In genomic region chr7:55387062-55387965, GRCh38 we compare ENCODE assay signal across 12 cellular contexts. TPM values are rescaled to one million over a fixed set of nuclear protein-coding genes. Genes with fewer than 3 reads are reported as not detected.
A peak's percentile ranks its signal among the peaks of the same experiment; 100 is the strongest.
DNase-seq lines count a peak whose midpoint lies in the region; ATAC-seq, FAIRE-seq and TF ChIP-seq lines count a peak whose summit lies in the region.
"Had no signal": no experiment of that assay in that cellular context is flagged by ENCODE, and none has a peak within 500 bp of the region (broad histone marks: within the 10 kb centered on the region; RNA-seq: fewer than 3 reads in every experiment).

No MANE protein-coding gene starts in this region.

- TF ChIP-seq CTCF in K562 (IDR thresholded peaks at IDR 0.05 in 2 of 3, conservative IDR thresholded peaks at IDR 0.05 in 1 of 3; ENCODE audit: insufficient read depth in 2 of 3, low read depth in 1 of 3, low read length in 3 of 3) (no peak), neural progenitor cell (IDR thresholded peaks at IDR 0.05) (no peak), GM10266 (IDR thresholded peaks at IDR 0.05; ENCODE audit: control insufficient read depth, insufficient read depth, low read depth, missing control alignments) (no peak)

- H3K9me3 Mint-ChIP-seq in neural progenitor cell, result peaks cover 73% of the 10 kb centered on the region

- H3F3A ChIP-seq in neural progenitor cell (ENCODE audit: low read depth), result no peaks in the 10 kb centered on the region

- H3K4me3 ChIP-seq in K562 (no peak overlapping the region), neural progenitor cell (no peak overlapping the region)
- H3K4me3 ChIP-seq: thyroid gland had no signal

- no peaks in the 10 kb centered on the region for H3K36me3 ChIP-seq in K562 (ENCODE audit: control insufficient read depth, insufficient read depth, low read length)
- H3K36me3 ChIP-seq in neural progenitor cell, result peaks cover 3% of the 10 kb centered on the region
- H3K36me3 ChIP-seq: thyroid gland had no signal

- intact Hi-C loops in K562 (cut with micrococcal nuclease), result no loop called here

- DNase-seq in NCI-H82 (lab: John Stamatoyannopoulos, UW) (peak; percentile 50), NCI-H82 treated with DMSO at 0.1 percent for 48 hours (lab: John Stamatoyannopoulos, UW; ENCODE audit: unreplicated experiment) (no peak), NAMALWA (ENCODE audit: low spot score) (peak; percentile 59), K562 (ENCODE audit: extremely low read depth in 1 of 4, low spot score in 3 of 4) (no peak), neural progenitor cell (ENCODE audit: low spot score) (peak; percentile 47), hepatic stellate cell (ENCODE audit: low spot score) (no peak), GM10266 (ENCODE audit: extremely low spot score) (no peak)
- DNase-seq: activated naive CD4-positive, alpha-beta T cell treated with anti-CD3 and anti-CD28 coated beads, Interleukin-2, amount 10 ng/mL, durations not matched to agents 7 days and 5 days; AML-193; thyroid gland had no signal

- ATAC-seq in K562, result peak; percentile 38; the same call in 1 of the 3 replicates
- ATAC-seq in GM19455 (IDR thresholded peaks at IDR 0.05; ENCODE audit: unreplicated experiment), result no peak

- H3K9me3 ChIP-seq in K562 (replicated peaks; ENCODE audit: control insufficient read depth, insufficient read depth, low read depth, low read length), result no peaks in the 10 kb centered on the region
- peaks cover 18% of the 10 kb centered on the region for H3K9me3 ChIP-seq in neural progenitor cell (ENCODE audit: low read depth)
- H3K9me3 ChIP-seq: thyroid gland had no signal

- H3K27ac Mint-ChIP-seq in neural progenitor cell, result no peak overlapping the region
- H3K27ac Mint-ChIP-seq: activated naive CD4-positive, alpha-beta T cell treated with anti-CD3 and anti-CD28 coated beads, Interleukin-2, amount 10 ng/mL, durations not matched to agents 7 days and 5 days; dendritic cell treated with granulocyte-macrophage colony-stimulating factor and Interleukin-4, amounts not matched to agents 40 ng/mL and 50 ng/mL, for 4 days had no signal

- no peaks in the 10 kb centered on the region for H3K27me3 Mint-ChIP-seq in neural progenitor cell (ENCODE audit: insufficient read depth, low read depth)
- H3K27me3 Mint-ChIP-seq: activated naive CD4-positive, alpha-beta T cell treated with anti-CD3 and anti-CD28 coated beads, Interleukin-2, amount 10 ng/mL, durations not matched to agents 7 days and 5 days; dendritic cell treated with granulocyte-macrophage colony-stimulating factor and Interleukin-4, amounts not matched to agents 40 ng/mL and 50 ng/mL, for 4 days had no signal

- no peak for TF ChIP-seq RAD21 in K562 (CRISPR knock-in tag; conservative IDR thresholded peaks at IDR 0.05 in 1 of 2, IDR thresholded peaks at IDR 0.05 in 1 of 2)

- TF ChIP-seq POLR2A in K562 (conservative IDR thresholded peaks at IDR 0.05), result no peak

- H3K4me3 Mint-ChIP-seq in neural progenitor cell, result no peak overlapping the region
- H3K4me3 Mint-ChIP-seq: activated naive CD4-positive, alpha-beta T cell treated with anti-CD3 and anti-CD28 coated beads, Interleukin-2, amount 10 ng/mL, durations not matched to agents 7 days and 5 days; dendritic cell treated with granulocyte-macrophage colony-stimulating factor and Interleukin-4, amounts not matched to agents 40 ng/mL and 50 ng/mL, for 4 days had no signal

- CTCF ChIA-PET in K562 (lab: Yijun Ruan, JAX; ENCODE audit: low intra/inter-chr PET ratio), result no interaction called here

- BruUV-seq in K562 (replicated peaks; lab: Mats Ljungman, UMichigan), result no TSS peak

- POLR2A ChIA-PET in K562 (lab: Yijun Ruan, JAX), result interaction anchor here (0.9 kb wide), 1 partner anchor 13 kb away, joined by 3 read pairs; no protein-coding TSS in a partner anchor

- H3K9me1 ChIP-seq in K562 (ENCODE audit: control insufficient read depth, insufficient read depth, low read length), result no peaks in the 10 kb centered on the region

- no peak for TF ChIP-seq EP300 in K562 (IDR thresholded peaks at IDR 0.05; ENCODE audit: low read length)

- H3K27ac ChIP-seq in K562 (ENCODE audit: extremely low read depth, low read depth, low read length) (no peak overlapping the region), neural progenitor cell (no peak overlapping the region)
- H3K27ac ChIP-seq: thyroid gland had no signal

- H3K27me3 ChIP-seq in K562 (ENCODE audit: control insufficient read depth in 2 of 2, insufficient read depth in 2 of 2, low read length in 2 of 2) (no peaks in the 10 kb centered on the region), neural progenitor cell (no peaks in the 10 kb centered on the region)
- H3K27me3 ChIP-seq: thyroid gland had no signal

- no peaks in the 10 kb centered on the region for H3K4me1 Mint-ChIP-seq in neural progenitor cell
- H3K4me1 Mint-ChIP-seq: activated naive CD4-positive, alpha-beta T cell treated with anti-CD3 and anti-CD28 coated beads, Interleukin-2, amount 10 ng/mL, durations not matched to agents 7 days and 5 days had no signal

- in situ Hi-C loops in K562 (cut with MboI), result no loop called here

- no peaks in the 10 kb centered on the region for H3K79me2 ChIP-seq in K562 (ENCODE audit: control insufficient read depth, insufficient read depth, low read length)
- H3K79me2 ChIP-seq in neural progenitor cell (ENCODE audit: low read depth), result peaks cover 4% of the 10 kb centered on the region

- FAIRE-seq in K562 (lab: Jason Lieb, UNC), result no peak

- H4K20me1 ChIP-seq in K562 (replicated peaks; ENCODE audit: control insufficient read depth, insufficient read depth, low read length) (no peaks in the 10 kb centered on the region), neural progenitor cell (ENCODE audit: low read depth) (no peaks in the 10 kb centered on the region)

- H3K4me1 ChIP-seq in K562 (replicated peaks in 1 of 2; ENCODE audit: control insufficient read depth in 2 of 2, insufficient read depth in 2 of 2, low read length in 2 of 2) (no peaks in the 10 kb centered on the region; a peak in 2 of 5 replicates), neural progenitor cell (no peaks in the 10 kb centered on the region)
- H3K4me1 ChIP-seq: thyroid gland had no signal

- H3K4me2 ChIP-seq in K562 (ENCODE audit: insufficient read depth, low read length), result no peak overlapping the region
- H3K4me2 ChIP-seq in neural progenitor cell, result no peak overlapping the region

- WGBS in K562 (ENCODE audit: insufficient coverage, low coverage, missing lambda C conversion rate), result 22% methylated on average over 7 of the region's 7 CpGs

- H3K36me3 Mint-ChIP-seq in neural progenitor cell, result peaks cover 28% of the 10 kb centered on the region

- no peak overlapping the region for H2AFZ ChIP-seq in K562 (ENCODE audit: low read depth, low read length)
- no peak overlapping the region for H2AFZ ChIP-seq in neural progenitor cell (replicated peaks)

- no peak overlapping the region for H3K9ac ChIP-seq in K562 (ENCODE audit: insufficient read depth in 1 of 2, low read depth in 2 of 2, low read length in 2 of 2)
- H3K9ac ChIP-seq in neural progenitor cell, result no peak overlapping the region

TF ChIP-seq in K562, 482 proteins besides CTCF, POLR2A, EP300 and RAD21:
- no peak for TF ChIP-seq ZNF184 (CRISPR knock-in tag; IDR thresholded peaks at IDR 0.05)
- TF ChIP-seq RBFOX2 (IDR thresholded peaks at IDR 0.05; ENCODE audit: low read depth, low read length), result no peak
- no peak for TF ChIP-seq ATF3 (IDR thresholded peaks at IDR 0.05)
- TF ChIP-seq ATF3 (CRISPR knock-in tag; conservative IDR thresholded peaks at IDR 0.05), result no peak
- TF ChIP-seq ZFP36 (IDR thresholded peaks at IDR 0.05; ENCODE audit: low read depth, low read length, partially characterized antibody), result peak; percentile 83
- no peak for TF ChIP-seq FOXO4 (CRISPR knock-in tag; IDR thresholded peaks at IDR 0.05)
- TF ChIP-seq TRIM28 (IDR thresholded peaks at IDR 0.05), result peak; percentile 25; the same call in 1 of the 2 replicates

RNA-seq across cellular contexts. Expression of gene LANCL2, which starts 22.2 kb away (rescaled TPM):
- 3.0 and 4.2 TPM in 2 replicates for total RNA-seq in K562 (2011; cell fraction: chromatin; rRNA removed; ENCODE audit: low replicate concordance)
- total RNA-seq in K562 (2011; cell fraction: nucleolus; rRNA removed), result 1.7 and 4.2 TPM in 2 replicates
- 3.9 and 5.8 TPM in 2 replicates for total RNA-seq in K562 (2011; cell fraction: nucleoplasm; rRNA removed)
- total RNA-seq in K562 (2014; rRNA removed), result 16.0 and 18.5 TPM in 2 replicates
- total RNA-seq in K562 (2014; rRNA removed; fragmentation: Illumina TruSeq; extraction: Trizol), result 12.5 and 13.0 TPM in 2 replicates
- total RNA-seq in K562 (2015; rRNA removed; fragmentation: Illumina TruSeq; extraction: Trizol), result 13.6 and 13.8 TPM in 2 replicates
- 13.9 and 16.1 TPM in 2 replicates for total RNA-seq in K562 (2021)
- polyA plus RNA-seq in K562 (2011; rRNA removed), result 12.2 and 13.5 TPM in 2 replicates
- 8.6 and 14.3 TPM in 2 replicates for polyA plus RNA-seq in K562 (2011; cell fraction: cytosol; rRNA removed)
- polyA plus RNA-seq in K562 (2011; cell fraction: nucleus; rRNA removed), result 6.9 and 7.9 TPM in 2 replicates
- 5.5 and 13.7 TPM in 2 replicates for polyA plus RNA-seq in K562 (2012)
- 10.4 and 13.3 TPM in 2 replicates for polyA plus RNA-seq in K562 (2014; fragmentation: Illumina TruSeq; extraction: Trizol)
- 1 to 10 TPM; 5.3 to 6.1 TPM for polyA plus RNA-seq in K562 (2014; fragmentation: Nextera tagmentation; extraction: Ambion mirVana)
- 11.2 and 15.2 TPM in 2 replicates for polyA plus RNA-seq in K562 (2014; rRNA removed)
- 15.3 and 17.1 TPM in 2 replicates for polyA minus RNA-seq in K562 (2011; rRNA and poly(A)+ RNA removed)
- polyA minus RNA-seq in K562 (2011; cell fraction: cytosol; rRNA and poly(A)+ RNA removed), result 4.9 and 8.9 TPM in 2 replicates
- polyA minus RNA-seq in K562 (2011; cell fraction: nucleus; rRNA and poly(A)+ RNA removed), result 1.6 and 1.8 TPM in 2 replicates
- total RNA-seq in neural progenitor cell (ENCODE audit: low replicate concordance), result 7.1 and 7.3 TPM in 2 replicates

Comparison
In these comparisons a context has a peak if more than half of its experiments do, and no peak if none do; other contexts are left out.
1. DNase-seq: peak in NCI-H82 (single experiment), NAMALWA (single experiment) and neural progenitor cell (single experiment); none in NCI-H82 treated with DMSO at 0.1 percent for 48 hours (single experiment), K562 (0 of 4), hepatic stellate cell (single experiment) and GM10266 (single experiment).